14 cellular contexts compared by ENCODE assay signal in the genomic region with DNA sequence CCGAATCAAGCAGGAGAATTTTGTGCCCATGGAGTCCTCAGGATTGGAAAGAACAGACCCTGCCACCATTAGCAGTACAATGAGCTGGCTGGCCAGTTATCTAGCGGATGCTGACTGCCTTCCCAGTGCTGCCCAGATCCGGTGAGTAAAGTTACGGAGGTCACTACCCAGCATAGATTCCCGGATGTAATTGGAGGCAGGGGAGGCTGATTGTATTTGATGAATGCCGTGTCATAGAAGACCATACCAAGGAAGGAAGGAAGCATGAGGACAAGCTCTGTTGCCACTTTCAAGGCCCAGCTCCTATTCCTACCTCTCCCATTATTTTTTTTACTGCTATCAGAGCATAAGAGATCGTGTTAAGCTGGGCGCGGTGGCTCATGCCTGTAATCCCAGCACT. TPM values are rescaled to one million over a fixed set of nuclear protein-coding genes. Genes with fewer than 3 reads are reported as not detected.
DNase-seq lines count a peak whose midpoint lies in the region; ATAC-seq and TF ChIP-seq lines count a peak whose summit lies in the region.
"Had no signal": no experiment of that assay in that cellular context is flagged by ENCODE, and none has a peak within 500 bp of the region (broad histone marks: within the 10 kb centered on the region; RNA-seq: fewer than 3 reads in every experiment).

No MANE protein-coding gene starts in this region.

- CTCF ChIA-PET in RWPE1 (lab: Yijun Ruan, JAX) = interaction anchor here (0.5 to 11.5 kb wide), 3 partner anchors 11 to 77 kb away, joined by 3 to 289 read pairs (median 4); no protein-coding TSS in a partner anchor
- CTCF ChIA-PET in HEK293T (lab: Yijun Ruan, JAX) = no interaction called here
- CTCF ChIA-PET in activated naive CD4-positive, alpha-beta T cell treated with anti-CD3 and anti-CD28 coated beads, Interleukin-2, amount 10 ng/mL, durations not matched to agents 7 days and 5 days (lab: Charles Lee) = interaction anchor here (1.1 kb wide), 1 partner anchor 76 kb away, joined by 4 read pairs; no protein-coding TSS in a partner anchor

- peak; percentile 31 for ATAC-seq in upper lobe of right lung
- no peak for ATAC-seq in HG03354 (IDR thresholded peaks at IDR 0.05; ENCODE audit: poor library complexity, severe bottlenecking, unreplicated experiment)
- ATAC-seq: HCT116 had no signal

- intact Hi-C loops in upper lobe of right lung (cut with DNase I) = no loop called here

- peaks cover 8% of the 10 kb centered on the region for H3K27me3 Mint-ChIP-seq in activated naive CD4-positive, alpha-beta T cell treated with anti-CD3 and anti-CD28 coated beads, Interleukin-2, amount 10 ng/mL, durations not matched to agents 7 days and 5 days
- H3K27me3 Mint-ChIP-seq: B cell; CD4-positive, alpha-beta memory T cell had no signal

- H3K27ac Mint-ChIP-seq in activated naive CD4-positive, alpha-beta T cell treated with anti-CD3 and anti-CD28 coated beads, Interleukin-2, amount 10 ng/mL, durations not matched to agents 7 days and 5 days = no peak overlapping the region
- H3K27ac Mint-ChIP-seq: B cell had no signal

- H3K4me1 Mint-ChIP-seq in activated naive CD4-positive, alpha-beta T cell treated with anti-CD3 and anti-CD28 coated beads, Interleukin-2, amount 10 ng/mL, durations not matched to agents 7 days and 5 days = no peaks in the 10 kb centered on the region
- H3K4me1 Mint-ChIP-seq: B cell had no signal

- no peak for DNase-seq in RWPE1 (ENCODE audit: low spot score)
- DNase-seq in dermis blood vessel endothelial cell = peak; percentile 83
- DNase-seq in lung microvascular endothelial cell (ENCODE audit: low read depth in 2 of 2) = peak; percentile 28 to 46
- DNase-seq in upper lobe of right lung = no peak
- DNase-seq in HEK293T (ENCODE audit: extremely low spot score) = no peak
- DNase-seq in activated naive CD4-positive, alpha-beta T cell treated with anti-CD3 and anti-CD28 coated beads, Interleukin-2, amount 10 ng/mL, durations not matched to agents 7 days and 5 days = no peak
- DNase-seq: CD4-positive, alpha-beta memory T cell; DMS79 treated with DMSO at 0.1 percent for 48 hours; EL; GM23248 had no signal

- H3K4me1 ChIP-seq in upper lobe of right lung = no peaks in the 10 kb centered on the region

- H3K27ac ChIP-seq in RWPE1 (peak overlapping the region; percentile 67), upper lobe of right lung (peak overlapping the region; percentile 42)
- H3K27ac ChIP-seq: C4-2B, GM23248 had no signal

- H3K4me3 Mint-ChIP-seq in activated naive CD4-positive, alpha-beta T cell treated with anti-CD3 and anti-CD28 coated beads, Interleukin-2, amount 10 ng/mL, durations not matched to agents 7 days and 5 days = no peak overlapping the region
- H3K4me3 Mint-ChIP-seq: B cell; CD4-positive, alpha-beta memory T cell had no signal

- H3K36me3 Mint-ChIP-seq in activated naive CD4-positive, alpha-beta T cell treated with anti-CD3 and anti-CD28 coated beads, Interleukin-2, amount 10 ng/mL, durations not matched to agents 7 days and 5 days = no peaks in the 10 kb centered on the region
- H3K36me3 Mint-ChIP-seq: CD4-positive, alpha-beta memory T cell had no signal

- no peaks in the 10 kb centered on the region for H3K36me3 ChIP-seq in upper lobe of right lung

- no peaks in the 10 kb centered on the region for H3K9me3 ChIP-seq in upper lobe of right lung

- H3K9me3 Mint-ChIP-seq in activated naive CD4-positive, alpha-beta T cell treated with anti-CD3 and anti-CD28 coated beads, Interleukin-2, amount 10 ng/mL, durations not matched to agents 7 days and 5 days = no peaks in the 10 kb centered on the region
- H3K9me3 Mint-ChIP-seq: CD4-positive, alpha-beta memory T cell had no signal

- POLR2A ChIA-PET in RWPE1 (lab: Yijun Ruan, JAX; ENCODE audit: low non-redundant PET) = no interaction called here
- POLR2A ChIA-PET in HEK293T (lab: Yijun Ruan, JAX) = no interaction called here

- no peak for TF ChIP-seq CTCF in RWPE1 (conservative IDR thresholded peaks at IDR 0.05; ENCODE audit: low read depth)
- no peak for TF ChIP-seq CTCF in upper lobe of right lung (IDR thresholded peaks at IDR 0.05)

- no peaks in the 10 kb centered on the region for H3K27me3 ChIP-seq in upper lobe of right lung

- no peak overlapping the region for H3K4me3 ChIP-seq in upper lobe of right lung
- H3K4me3 ChIP-seq: GM23248 had no signal

TF ChIP-seq in HEK293T, 16 proteins besides CTCF, POLR2A, EP300 and RAD21:
- TF ChIP-seq BHLHE40 (IDR thresholded peaks at IDR 0.05; ENCODE audit: borderline replicate concordance) (no peak), TARDBP (IDR thresholded peaks at IDR 0.05) (no peak)

RNA-seq across cellular contexts. Expression of gene VAMP3, which starts 26.2 kb away (rescaled TPM):
- total RNA-seq in dermis blood vessel endothelial cell (122 and 149 TPM in 2 replicates), lung microvascular endothelial cell (74.1 and 95.2 TPM in 2 replicates), upper lobe of right lung (129 TPM)

RNA-seq across cellular contexts. Expression of gene PER3, which starts 39.2 kb away (rescaled TPM):
- 1.9 and 2.7 TPM in 2 replicates for total RNA-seq in dermis blood vessel endothelial cell
- total RNA-seq in lung microvascular endothelial cell = 0.87 and 1.4 TPM in 2 replicates
- total RNA-seq in upper lobe of right lung = 47.1 TPM

Comparison
In these comparisons a context has a peak if more than half of its experiments do, and no peak if none do; other contexts are left out.
1. DNase-seq: peak in dermis blood vessel endothelial cell (single experiment) and lung microvascular endothelial cell (2 of 2); none in RWPE1 (single experiment), upper lobe of right lung (single experiment), HEK293T (single experiment) and activated naive CD4-positive, alpha-beta T cell treated with anti-CD3 and anti-CD28 coated beads, Interleukin-2, amount 10 ng/mL, durations not matched to agents 7 days and 5 days (single experiment).
2. RNA of gene PER3, which starts 39.2 kb away (total RNA-seq): 47.1 TPM in upper lobe of right lung (single experiment); 1.9 to 2.7 TPM in dermis blood vessel endothelial cell and 0.87 to 1.4 TPM in lung microvascular endothelial cell; every median in the first group is over 10 times any median in the second.